8 cellular contexts compared by ENCODE assay signal in the genomic region with DNA sequence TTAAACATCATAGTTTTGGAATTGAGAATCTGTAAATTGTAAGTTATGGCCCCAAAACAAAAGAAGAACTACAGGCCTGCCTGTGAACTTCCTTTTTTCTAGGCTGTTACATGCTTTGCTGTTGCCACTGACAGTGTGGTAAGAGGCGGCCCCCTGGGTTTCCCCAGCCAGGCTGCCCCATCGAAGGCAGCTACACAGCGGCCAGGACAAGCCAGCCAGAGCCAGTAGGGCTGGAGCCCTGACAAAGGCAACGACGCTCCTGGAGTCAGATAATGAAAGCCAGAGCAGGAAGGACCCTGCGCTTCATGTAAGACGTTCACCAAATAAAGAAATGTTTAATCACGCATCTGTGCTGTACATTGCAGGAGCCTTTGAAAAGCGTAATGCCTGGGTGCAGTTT. TPM values are rescaled to one million over a fixed set of nuclear protein-coding genes. Genes with fewer than 3 reads are reported as not detected.
DNase-seq lines count a peak whose midpoint lies in the region; ATAC-seq, FAIRE-seq and TF ChIP-seq lines count a peak whose summit lies in the region.

No MANE protein-coding gene starts in this region.

- H3K9ac ChIP-seq in smooth muscle cell (ENCODE audit: low read depth): peak overlapping the region; percentile 22

- H3K27me3 ChIP-seq in smooth muscle cell (ENCODE audit: low read depth): no peaks in the 10 kb centered on the region

- FAIRE-seq in GM18507 (lab: Jason Lieb, UNC): peak; percentile 98

- H3K9me3 ChIP-seq in smooth muscle cell (replicated peaks; ENCODE audit: low read depth): no peaks in the 10 kb centered on the region

- intact Hi-C loops in left ventricle myocardium superior (cut with micrococcal nuclease): no loop called here

- H3K27ac ChIP-seq in smooth muscle cell (ENCODE audit: low read depth): peak overlapping the region; percentile 35

- H4K20me1 ChIP-seq in smooth muscle cell (ENCODE audit: low read depth): no peaks in the 10 kb centered on the region

- H3K36me3 ChIP-seq in smooth muscle cell (ENCODE audit: low read depth): no peaks in the 10 kb centered on the region

- H3K4me3 ChIP-seq in smooth muscle cell: peak overlapping the region; percentile 12

- peak; percentile 93 for ATAC-seq in HG02885 (IDR thresholded peaks at IDR 0.05; ENCODE audit: poor library complexity, unreplicated experiment)
- ATAC-seq in left ventricle myocardium superior: peak; percentile 96

- H3K79me2 ChIP-seq in smooth muscle cell (ENCODE audit: low read depth): no peaks in the 10 kb centered on the region

- no peaks in the 10 kb centered on the region for H3F3A ChIP-seq in smooth muscle cell (ENCODE audit: low read depth)

- 25% methylated on average over 9 of the region's 9 CpGs for WGBS in smooth muscle cell (ENCODE audit: low lambda C conversion rate)

- H3K4me2 ChIP-seq in smooth muscle cell: peak overlapping the region; percentile 68

- H3K4me1 ChIP-seq in smooth muscle cell (ENCODE audit: low read depth): peaks cover 23% of the 10 kb centered on the region

- TF ChIP-seq CTCF in smooth muscle cell (IDR thresholded peaks at IDR 0.05; ENCODE audit: borderline replicate concordance, insufficient read depth, poor library complexity, severe bottlenecking): no peak

- H2AFZ ChIP-seq in smooth muscle cell (ENCODE audit: low read depth): peak overlapping the region; percentile 87

- DNase-seq in GM18507 (ENCODE audit: extremely low spot score, insufficient read length, low read depth): peak; percentile 69
- DNase-seq in RPMI8226: peak; percentile 74
- DNase-seq in activated gamma-delta T cell (lab: John Stamatoyannopoulos, UW): peak; percentile 51
- DNase-seq in left ventricle myocardium superior: peak; percentile 75
- DNase-seq in smooth muscle cell (lab: John Stamatoyannopoulos, UW; ENCODE audit: unreplicated experiment): peak; percentile 16
- DNase-seq in A172 (ENCODE audit: low spot score): no peak
- no peak for DNase-seq in NCI-H510A treated with DMSO at 0.1 percent for 48 hours (lab: John Stamatoyannopoulos, UW)

RNA-seq across cellular contexts. Expression of a gene that starts 55.0 kb away (rescaled TPM):
- total RNA-seq in left ventricle myocardium superior (6.9 TPM), smooth muscle cell (5.5 and 6.0 TPM in 2 replicates)
- polyA plus RNA-seq in smooth muscle cell: 2.4 and 3.6 TPM in 2 replicates
- 8.7 and 16.2 TPM in 2 replicates for total RNA-seq in A172 (2014; rRNA removed; shearing (Covaris generic))

Comparison
In these comparisons a context has a peak if more than half of its experiments do, and no peak if none do; other contexts are left out.
1. DNase-seq: peak in GM18507 (single experiment), RPMI8226 (single experiment), activated gamma-delta T cell (single experiment), left ventricle myocardium superior (single experiment) and smooth muscle cell (single experiment); none in A172 (single experiment) and NCI-H510A treated with DMSO at 0.1 percent for 48 hours (single experiment).